ENCODE assay signal across 16 cellular contexts in the genomic region with DNA sequence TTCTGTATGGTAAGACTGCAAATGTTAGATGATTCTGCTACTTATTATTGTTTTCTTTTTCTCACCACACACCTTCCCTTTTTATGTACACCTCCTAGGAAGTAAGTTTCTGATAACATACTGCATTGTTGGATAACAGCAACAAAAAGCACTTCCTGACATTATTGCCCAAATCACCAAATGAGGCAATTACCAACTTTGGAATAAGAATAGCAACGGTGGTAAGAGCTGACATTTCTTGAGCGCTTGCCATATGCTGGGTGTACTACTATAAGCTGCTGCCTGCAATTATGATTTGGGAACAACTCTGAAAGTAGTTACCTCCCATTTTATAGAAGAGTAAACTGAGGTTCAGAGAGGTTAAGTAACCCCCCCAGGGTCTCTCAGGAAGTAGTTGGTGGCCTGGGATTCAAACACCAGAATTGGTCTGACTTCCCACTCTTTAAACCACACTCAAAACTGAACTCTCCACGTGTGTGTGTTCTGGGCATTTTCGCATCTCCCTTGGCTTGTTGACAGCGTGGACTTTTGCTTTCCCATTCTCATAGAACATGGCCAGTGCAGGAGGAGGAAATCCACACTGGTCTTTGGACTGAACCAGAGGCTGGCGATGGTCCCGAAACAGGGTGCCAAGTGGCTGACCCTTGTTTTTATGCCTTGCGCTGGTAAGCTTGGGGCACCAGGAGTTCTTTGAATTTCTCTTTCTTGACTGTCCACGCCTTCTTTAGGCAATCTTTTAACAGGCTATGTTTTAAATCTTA.
DNase-seq lines count a peak whose midpoint lies in the region; ATAC-seq and TF ChIP-seq lines count a peak whose summit lies in the region.
"Had no signal": no experiment of that assay in that cellular context is flagged by ENCODE, and none has a peak within 500 bp of the region (broad histone marks: within the 10 kb centered on the region; RNA-seq: fewer than 3 reads in every experiment).

No MANE protein-coding gene starts in this region.

- in situ Hi-C loops in Panc1 (cut with HindIII; ENCODE audit: low pct_unique_long_range_greater_than_20kb, low sequenced_read_pairs), result no loop called here
- in situ Hi-C loops in KBM-7 (cut with MboI; ENCODE audit: low pct_unique_long_range_greater_than_20kb, low sequenced_read_pairs), result no loop called here

- intact Hi-C loops in Panc1 (cut with micrococcal nuclease; ENCODE audit: unreplicated experiment) (no loop called here), esophagus muscularis mucosa (cut with DNase I) (no loop called here)

- H3K9me3 ChIP-seq in Panc1 (ENCODE audit: control insufficient read depth, insufficient read depth, low read depth, low read length) (no peaks in the 10 kb centered on the region), esophagus muscularis mucosa (no peaks in the 10 kb centered on the region), muscle layer of colon (ENCODE audit: low read length) (no peaks in the 10 kb centered on the region), stomach smooth muscle (ENCODE audit: control insufficient read depth in 2 of 2, low read length in 2 of 2) (no peaks in the 10 kb centered on the region)
- H3K9me3 ChIP-seq: prostate gland, vagina had no signal

- 63% methylated on average over 9 of the region's 9 CpGs for WGBS in esophagus muscularis mucosa

- CTCF ChIA-PET in Panc1 (lab: Charles Lee), result no interaction called here

- no peak for TF ChIP-seq EP300 in esophagus muscularis mucosa (IDR thresholded peaks at IDR 0.05)

- TF ChIP-seq POLR2A in esophagus muscularis mucosa (IDR thresholded peaks at IDR 0.05; ENCODE audit: low read depth), result no peak

- H3K9ac ChIP-seq in muscle layer of colon (ENCODE audit: low read length), result no peak overlapping the region
- peak overlapping the region in 1 of 2 donors; percentile 29 for H3K9ac ChIP-seq in stomach smooth muscle (ENCODE audit: low read length in 2 of 2)

- POLR2A ChIA-PET in Panc1 (lab: Charles Lee), result no interaction called here

- H3K4me3 ChIP-seq in Panc1 (ENCODE audit: low read depth in 2 of 2, low read length in 2 of 2) (no peak overlapping the region), esophagus muscularis mucosa (no peak overlapping the region), muscle layer of colon (ENCODE audit: low read depth in 1 of 2, low read length in 2 of 2) (no peak overlapping the region), stomach smooth muscle (ENCODE audit: low read length in 2 of 2) (peak overlapping the region in 1 of 2 donors; percentile 44), foreskin fibroblast (ENCODE audit: low read depth in 1 of 2, low read length in 2 of 2) (no peak overlapping the region)
- H3K4me3 ChIP-seq: prostate gland, vagina had no signal

- TF ChIP-seq CTCF in Panc1 (IDR thresholded peaks at IDR 0.05) (no peak), esophagus muscularis mucosa (IDR thresholded peaks at IDR 0.05) (no peak), foreskin fibroblast (IDR thresholded peaks at IDR 0.05; ENCODE audit: low read depth, low read length) (no peak)

- H3K27me3 ChIP-seq in Panc1 (ENCODE audit: control insufficient read depth, insufficient read depth, low read length), result no peaks in the 10 kb centered on the region
- H3K27me3 ChIP-seq in esophagus muscularis mucosa, result no peaks in the 10 kb centered on the region
- no peaks in the 10 kb centered on the region for H3K27me3 ChIP-seq in muscle layer of colon (ENCODE audit: control insufficient read depth in 1 of 2, insufficient read depth in 2 of 2, low read length in 2 of 2)
- H3K27me3 ChIP-seq in stomach smooth muscle (ENCODE audit: control insufficient read depth in 1 of 2, insufficient read depth in 2 of 2, low read length in 2 of 2), result no peaks in the 10 kb centered on the region
- H3K27me3 ChIP-seq: vagina had no signal

- peak overlapping the region; percentile 70 for H3K27ac ChIP-seq in Panc1 (ENCODE audit: low read length)
- H3K27ac ChIP-seq in esophagus muscularis mucosa (replicated peaks in 1 of 4), result peak overlapping the region; percentile 5 to 52 (median 21)
- H3K27ac ChIP-seq in muscle layer of colon (ENCODE audit: low read depth, low read length), result peak overlapping the region; percentile 30
- H3K27ac ChIP-seq in stomach smooth muscle (ENCODE audit: low read length), result peak overlapping the region; percentile 53
- H3K27ac ChIP-seq: prostate gland, vagina had no signal

- BruUV-seq in Panc1 (replicated peaks; lab: Mats Ljungman, UMichigan), result no TSS peak

- DNase-seq in Panc1 (ENCODE audit: low read depth, low spot score) (no peak), esophagus muscularis mucosa (ENCODE audit: extremely low spot score) (no peak), KBM-7 (no peak), foreskin fibroblast (no peak)
- DNase-seq: activated B cell treated with CpG ODN at 0.5 μM for 24 hours; activated naive CD4-positive, alpha-beta T cell treated with Interleukin-2 at 50 U/mL for 16 hours; DMS 273 treated with DMSO at 0.1 percent for 48 hours; NCI-H748 treated with DMSO at 0.1 percent for 48 hours; RPMI8226; stimulated activated CD4-positive, alpha-beta T cell treated with anti-CD3 and anti-CD28 coated beads, Interleukin-4, amount 100 ng/mL, for 1 hour had no signal

- H3K4me1 ChIP-seq in Panc1 (ENCODE audit: control insufficient read depth, insufficient read depth, low read length), result peaks cover 68% of the 10 kb centered on the region
- peaks cover 43 to 75% (median 68%) of the 10 kb centered on the region in 4 donors for H3K4me1 ChIP-seq in esophagus muscularis mucosa
- H3K4me1 ChIP-seq in muscle layer of colon (ENCODE audit: insufficient read depth, low read length), result peaks cover 61% of the 10 kb centered on the region
- H3K4me1 ChIP-seq in stomach smooth muscle (ENCODE audit: control insufficient read depth, insufficient read depth, low read length), result peaks cover 63% of the 10 kb centered on the region

- ATAC-seq in Panc1 (no peak), HG03139 (IDR thresholded peaks at IDR 0.05; ENCODE audit: unreplicated experiment) (no peak), HG03432 (IDR thresholded peaks at IDR 0.05; ENCODE audit: unreplicated experiment) (no peak)

- H3K36me3 ChIP-seq in Panc1 (ENCODE audit: control insufficient read depth, insufficient read depth, low read length) (no peaks in the 10 kb centered on the region), esophagus muscularis mucosa (no peaks in the 10 kb centered on the region), muscle layer of colon (ENCODE audit: insufficient read depth, low read length) (no peaks in the 10 kb centered on the region), stomach smooth muscle (ENCODE audit: control insufficient read depth in 2 of 2, insufficient read depth in 2 of 2, low read length in 2 of 2) (no peaks in the 10 kb centered on the region)
- H3K36me3 ChIP-seq: prostate gland, vagina had no signal
